In the genomic region with DNA sequence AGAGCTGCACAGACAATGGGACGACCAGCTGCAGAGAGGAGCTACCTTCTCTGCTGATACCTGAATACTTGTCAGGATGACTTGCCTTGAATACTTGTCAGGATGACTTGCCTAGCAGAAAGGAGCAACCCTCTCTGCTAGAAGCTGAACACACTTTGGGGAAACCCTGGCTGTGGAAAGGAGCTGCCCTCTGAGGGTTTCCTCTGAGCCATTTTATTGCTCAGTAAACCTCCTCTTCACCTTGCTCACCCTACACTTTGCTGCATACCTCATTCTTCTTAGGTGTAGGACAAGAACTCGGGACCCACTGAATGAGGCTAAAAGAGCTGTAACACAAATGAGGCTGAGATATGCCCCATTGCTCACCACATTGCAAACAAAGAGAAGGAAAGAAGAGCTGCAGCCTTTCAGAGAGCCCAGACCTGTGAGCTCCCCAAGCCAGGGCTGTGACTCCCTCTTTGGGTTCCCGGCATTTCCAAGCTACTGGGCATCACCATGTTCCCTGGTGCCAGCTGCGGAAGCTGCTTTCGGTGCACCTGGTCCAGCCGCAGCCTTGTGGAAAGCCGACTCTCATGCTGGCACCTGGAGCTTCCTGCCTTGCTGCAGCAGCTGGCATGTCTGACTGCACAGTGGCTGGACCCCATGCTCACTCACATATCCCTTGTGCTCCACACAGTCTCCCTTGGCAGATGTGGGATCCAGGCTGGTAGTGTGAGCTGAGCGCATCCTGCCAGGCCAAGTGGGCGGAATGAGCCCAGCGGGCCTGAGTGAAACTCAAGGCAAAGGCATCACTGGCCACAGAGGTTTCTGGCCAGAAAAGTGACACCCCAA, we compare ENCODE assay signal across 25 cellular contexts.
DNase-seq lines count a peak whose midpoint lies in the region; ATAC-seq lines count a peak whose summit lies in the region.
"Had no signal": no experiment of that assay in that cellular context is flagged by ENCODE, and none has a peak within 500 bp of the region (broad histone marks: within the 10 kb centered on the region; RNA-seq: fewer than 3 reads in every experiment).

No MANE protein-coding gene starts in this region.

- H3K4me1 Mint-ChIP-seq in activated T-cell treated with anti-CD3 and anti-CD28 coated beads, Interleukin-2, amount 50 U/mL, for 72 hours (ENCODE audit: low read depth), result peaks cover 41% of the 10 kb centered on the region
- no peaks in the 10 kb centered on the region for H3K4me1 Mint-ChIP-seq in stimulated activated memory B cell treated with anti-CD40 and anti-IgM and Interleukin-4, amounts not matched to agents 10 μg/mL and 1 μg/mL and 100 μg/mL, for 72 hours
- H3K4me1 Mint-ChIP-seq: CD14-positive monocyte, T-cell had no signal

- no peak overlapping the region for H3K27ac Mint-ChIP-seq in activated T-cell treated with anti-CD3 and anti-CD28 coated beads, Interleukin-2, amount 50 U/mL, for 72 hours
- no peak overlapping the region for H3K27ac Mint-ChIP-seq in stimulated activated memory B cell treated with anti-CD40 and anti-IgM and Interleukin-4, amounts not matched to agents 10 μg/mL and 1 μg/mL and 100 μg/mL, for 72 hours
- H3K27ac Mint-ChIP-seq: CD14-positive monocyte, HFFc6, T-cell had no signal

- H3K36me3 Mint-ChIP-seq in activated T-cell treated with anti-CD3 and anti-CD28 coated beads, Interleukin-2, amount 50 U/mL, for 72 hours (ENCODE audit: insufficient read depth in 2 of 2), result peaks cover 3 to 16% of the 10 kb centered on the region in 2 donors
- no peaks in the 10 kb centered on the region for H3K36me3 Mint-ChIP-seq in stimulated activated memory B cell treated with anti-CD40 and anti-IgM and Interleukin-4, amounts not matched to agents 10 μg/mL and 1 μg/mL and 100 μg/mL, for 72 hours
- H3K36me3 Mint-ChIP-seq: CD14-positive monocyte, T-cell had no signal

- peak; percentile 21 to 40 for ATAC-seq in activated T-cell treated with anti-CD3 and anti-CD28 coated beads, Interleukin-2, amount 50 U/mL, for 72 hours (replicated peaks in 1 of 2)
- peak; percentile 20 for ATAC-seq in stimulated activated memory B cell treated with anti-CD40 and anti-IgM and Interleukin-4, amounts not matched to agents 10 μg/mL and 1 μg/mL and 100 μg/mL, for 72 hours
- ATAC-seq in HG02642 (IDR thresholded peaks at IDR 0.05; ENCODE audit: poor library complexity, unreplicated experiment), result no peak
- ATAC-seq: heart left ventricle, K562, Panc1, sciatic nerve, T-cell had no signal

- H3K4me3 Mint-ChIP-seq in activated T-cell treated with anti-CD3 and anti-CD28 coated beads, Interleukin-2, amount 50 U/mL, for 72 hours, result no peak overlapping the region
- H3K4me3 Mint-ChIP-seq in stimulated activated memory B cell treated with anti-CD40 and anti-IgM and Interleukin-4, amounts not matched to agents 10 μg/mL and 1 μg/mL and 100 μg/mL, for 72 hours, result no peak overlapping the region
- H3K4me3 Mint-ChIP-seq: CD14-positive monocyte, HFFc6, T-cell had no signal

- no peaks in the 10 kb centered on the region for H3K27me3 Mint-ChIP-seq in activated T-cell treated with anti-CD3 and anti-CD28 coated beads, Interleukin-2, amount 50 U/mL, for 72 hours (ENCODE audit: low read depth)
- no peaks in the 10 kb centered on the region for H3K27me3 Mint-ChIP-seq in stimulated activated memory B cell treated with anti-CD40 and anti-IgM and Interleukin-4, amounts not matched to agents 10 μg/mL and 1 μg/mL and 100 μg/mL, for 72 hours

- H3K9me3 Mint-ChIP-seq in activated T-cell treated with anti-CD3 and anti-CD28 coated beads, Interleukin-2, amount 50 U/mL, for 72 hours, result peaks cover 0 to 7% of the 10 kb centered on the region in 2 donors
- H3K9me3 Mint-ChIP-seq in stimulated activated memory B cell treated with anti-CD40 and anti-IgM and Interleukin-4, amounts not matched to agents 10 μg/mL and 1 μg/mL and 100 μg/mL, for 72 hours, result no peaks in the 10 kb centered on the region
- H3K9me3 Mint-ChIP-seq: HFFc6, T-cell had no signal

- DNase-seq in activated T-cell treated with anti-CD3 and anti-CD28 coated beads, Interleukin-2, amount 50 U/mL, for 72 hours, result no peak
- DNase-seq in activated T-cell treated with anti-CD3 and anti-CD28 coated beads, Interleukin-2, amount 50 U/mL, for 1 hour, result no peak
- DNase-seq in NCI-H2107 treated with DMSO at 0.1 percent for 48 hours (lab: John Stamatoyannopoulos, UW; ENCODE audit: unreplicated experiment) (peak; percentile 9), SHP77 treated with DMSO at 0.1 percent for 48 hours (lab: John Stamatoyannopoulos, UW) (peak; percentile 80), NCI-H1694 (lab: John Stamatoyannopoulos, UW) (no peak)
- DNase-seq: activated gamma-delta T cell treated with Interleukin-2 at 50 U/mL for 16 hours; colonic mucosa; effector memory CD4-positive, alpha-beta T cell; erythroblast; foreskin fibroblast; heart left ventricle; HFFc6; kidney glomerular epithelial cell; MG63; NCI-H1436 treated with DMSO at 0.1 percent for 48 hours; NCI-H226; SJCRH30; T-cell; transverse colon had no signal

Comparison
In these comparisons a context has a peak if more than half of its experiments do, and no peak if none do; other contexts are left out.
1. DNase-seq: peak in NCI-H2107 treated with DMSO at 0.1 percent for 48 hours (single experiment) and SHP77 treated with DMSO at 0.1 percent for 48 hours (single experiment); none in activated T-cell treated with anti-CD3 and anti-CD28 coated beads, Interleukin-2, amount 50 U/mL, for 72 hours (0 of 2), activated T-cell treated with anti-CD3 and anti-CD28 coated beads, Interleukin-2, amount 50 U/mL, for 1 hour (single experiment) and NCI-H1694 (single experiment).